10 cellular contexts compared by ENCODE assay signal in genomic region chr9:23537192-23538059, GRCh38.
DNase-seq lines count a peak whose midpoint lies in the region; ATAC-seq and TF ChIP-seq lines count a peak whose summit lies in the region.
"Had no signal": no experiment of that assay in that cellular context is flagged by ENCODE, and none has a peak within 500 bp of the region (broad histone marks: within the 10 kb centered on the region; RNA-seq: fewer than 3 reads in every experiment).

No MANE protein-coding gene starts in this region.

- H3K27ac ChIP-seq in iPS DF 6.9 (ENCODE audit: low read length): no peak overlapping the region
- no peak overlapping the region for H3K27ac ChIP-seq in parathyroid adenoma
- H3K27ac ChIP-seq: BLaER1 treated with 17β-estradiol and CSF1 and Interleukin-3, amounts not matched to agents 10 nM and 100 nM had no signal

- H3K4me3 ChIP-seq in H7 (ENCODE audit: insufficient read depth, low read depth, low read length) (peak overlapping the region; percentile 22), iPS DF 6.9 (ENCODE audit: low read length) (peak overlapping the region; percentile 16; the same call in 1 of the 2 replicates), parathyroid adenoma (ENCODE audit: low read depth, low read length) (no peak overlapping the region)
- H3K4me3 ChIP-seq: BLaER1 treated with 17β-estradiol and CSF1 and Interleukin-3, amounts not matched to agents 10 nM and 100 nM had no signal

- no peaks in the 10 kb centered on the region for H3K79me2 ChIP-seq in parathyroid adenoma

- no peaks in the 10 kb centered on the region for H3K9me3 ChIP-seq in iPS DF 6.9 (ENCODE audit: control insufficient read depth, insufficient read depth, low read length)
- H3K9me3 ChIP-seq in parathyroid adenoma (ENCODE audit: control insufficient read depth, low read length): no peaks in the 10 kb centered on the region
- H3K9me3 ChIP-seq: BLaER1 treated with 17β-estradiol and CSF1 and Interleukin-3, amounts not matched to agents 10 nM and 100 nM had no signal

- H3K4me1 ChIP-seq in iPS DF 6.9 (ENCODE audit: control insufficient read depth, insufficient read depth, low read length) (no peaks in the 10 kb centered on the region; the same call in 1 of the 2 replicates), parathyroid adenoma (no peaks in the 10 kb centered on the region)

- no peak for TF ChIP-seq CTCF in parathyroid adenoma (IDR thresholded peaks at IDR 0.05)

- no peak overlapping the region for H3K9ac ChIP-seq in parathyroid adenoma
- H3K9ac ChIP-seq: BLaER1 treated with 17β-estradiol and CSF1 and Interleukin-3, amounts not matched to agents 10 nM and 100 nM had no signal

- WGBS in iPS DF 6.9 (ENCODE audit: insufficient coverage, insufficient read length): no CpG with 5 or more reads among the region's 17 CpGs

- peak overlapping the region; percentile 44 for H3K4me2 ChIP-seq in parathyroid adenoma (ENCODE audit: low read length)

- ATAC-seq in GM19452 (IDR thresholded peaks at IDR 0.05; ENCODE audit: unreplicated experiment) (no peak), HG03439 (IDR thresholded peaks at IDR 0.05; ENCODE audit: unreplicated experiment) (no peak)

- H3K27me3 ChIP-seq in H7 (ENCODE audit: control insufficient read depth, insufficient read depth, low read length) (peaks cover 4% of the 10 kb centered on the region), iPS DF 6.9 (ENCODE audit: control insufficient read depth, insufficient read depth, low read length) (no peaks in the 10 kb centered on the region), parathyroid adenoma (ENCODE audit: control insufficient read depth, insufficient read depth, low read length) (no peaks in the 10 kb centered on the region)
- H3K27me3 ChIP-seq: BLaER1 treated with 17β-estradiol and CSF1 and Interleukin-3, amounts not matched to agents 10 nM and 100 nM had no signal

- no peak overlapping the region for H2AFZ ChIP-seq in parathyroid adenoma

- DNase-seq in H7 (peak; percentile 51), SK-N-DZ (ENCODE audit: low spot score) (peak; percentile 8), iPS DF 6.9 (ENCODE audit: low read depth, low spot score) (no peak), GM03348 (ENCODE audit: low spot score) (no peak)
- no peak for DNase-seq in activated naive CD4-positive, alpha-beta T cell treated with anti-CD3 and anti-CD28 coated beads, Interleukin-2, amount 50 U/mL, for 16 hours
- DNase-seq: foreskin fibroblast had no signal

- H3K36me3 ChIP-seq in H7 (replicated peaks; ENCODE audit: control insufficient read depth, insufficient read depth, low read length) (no peaks in the 10 kb centered on the region), iPS DF 6.9 (ENCODE audit: control insufficient read depth, insufficient read depth, low read length) (no peaks in the 10 kb centered on the region), parathyroid adenoma (ENCODE audit: control insufficient read depth, insufficient read depth, low read length) (no peaks in the 10 kb centered on the region)
- H3K36me3 ChIP-seq: BLaER1 treated with 17β-estradiol and CSF1 and Interleukin-3, amounts not matched to agents 10 nM and 100 nM had no signal

Comparison
In these comparisons a context has a peak if more than half of its experiments do, and no peak if none do; other contexts are left out.
1. DNase-seq: peak in H7 (single experiment) and SK-N-DZ (single experiment); none in iPS DF 6.9 (single experiment), GM03348 (single experiment) and activated naive CD4-positive, alpha-beta T cell treated with anti-CD3 and anti-CD28 coated beads, Interleukin-2, amount 50 U/mL, for 16 hours (single experiment).